In genomic region chr14:60327447-60328331, GRCh38 we compare ENCODE assay signal across 8 cellular contexts.
A peak's percentile ranks its signal among the peaks of the same experiment; 100 is the strongest.
DNase-seq lines count a peak whose midpoint lies in the region; ATAC-seq and TF ChIP-seq lines count a peak whose summit lies in the region.

No MANE protein-coding gene starts in this region.

- H3K27ac Mint-ChIP-seq in glutamatergic neuron (ENCODE audit: unreplicated experiment): peak overlapping the region; percentile 83

- H3K27ac ChIP-seq in rectal smooth muscle tissue (ENCODE audit: low read depth, low read length): no peak overlapping the region

- H3K4me1 Mint-ChIP-seq in glutamatergic neuron (ENCODE audit: low read depth, unreplicated experiment): peaks cover 17% of the 10 kb centered on the region

- ATAC-seq in HG02884 (IDR thresholded peaks at IDR 0.05; ENCODE audit: unreplicated experiment): peak; percentile 57

- H3K4me3 ChIP-seq in rectal smooth muscle tissue (ENCODE audit: low read length): peak overlapping the region; percentile 70

- peak; percentile 77 to 87 for DNase-seq in NCI-H2081 (lab: John Stamatoyannopoulos, UW)
- no peak for DNase-seq in NCI-H2081 treated with DMSO at 0.1 percent for 48 hours (lab: John Stamatoyannopoulos, UW)
- DNase-seq in NCI-H2196 treated with DMSO at 0.1 percent for 48 hours (lab: John Stamatoyannopoulos, UW; ENCODE audit: unreplicated experiment): peak; percentile 5
- DNase-seq in activated T-cell treated with anti-CD3 and anti-CD28 coated beads, Interleukin-2, amount 50 U/mL, for 1 hour: peak; percentile 47
- DNase-seq in glutamatergic neuron: peak; percentile 53
- no peak for DNase-seq in NCI-H1694 (lab: John Stamatoyannopoulos, UW)

- H3K27me3 ChIP-seq in rectal smooth muscle tissue (ENCODE audit: control insufficient read depth, insufficient read depth, low read length): peaks cover 2% of the 10 kb centered on the region

- no peak for TF ChIP-seq CTCF in glutamatergic neuron (IDR thresholded peaks at IDR 0.05; ENCODE audit: partially characterized antibody, unreplicated experiment)

- peaks cover 7% of the 10 kb centered on the region for H3K27me3 Mint-ChIP-seq in glutamatergic neuron (ENCODE audit: unreplicated experiment)

- H3K9me3 Mint-ChIP-seq in glutamatergic neuron (ENCODE audit: unreplicated experiment): peaks cover 5% of the 10 kb centered on the region

- H3K4me3 Mint-ChIP-seq in glutamatergic neuron (ENCODE audit: unreplicated experiment): peak overlapping the region; percentile 89

- no peak overlapping the region for H3K9ac ChIP-seq in rectal smooth muscle tissue (ENCODE audit: low read length)

- no peaks in the 10 kb centered on the region for H3K36me3 Mint-ChIP-seq in glutamatergic neuron (ENCODE audit: unreplicated experiment)

- H3K4me1 ChIP-seq in rectal smooth muscle tissue (ENCODE audit: control insufficient read depth, insufficient read depth, low read length): no peaks in the 10 kb centered on the region

- H3K36me3 ChIP-seq in rectal smooth muscle tissue (ENCODE audit: control insufficient read depth, insufficient read depth, low read length): no peaks in the 10 kb centered on the region

Comparison
In these comparisons a context has a peak if more than half of its experiments do, and no peak if none do; other contexts are left out.
1. DNase-seq: peak in NCI-H2081 (2 of 2), NCI-H2196 treated with DMSO at 0.1 percent for 48 hours (single experiment), activated T-cell treated with anti-CD3 and anti-CD28 coated beads, Interleukin-2, amount 50 U/mL, for 1 hour (single experiment) and glutamatergic neuron (single experiment); none in NCI-H2081 treated with DMSO at 0.1 percent for 48 hours (single experiment) and NCI-H1694 (single experiment).